In genomic region chr1:77354996-77355395, GRCh38 we compare ENCODE assay signal across 28 cellular contexts.
"Had no signal": no experiment of that assay in that cellular context is flagged by ENCODE, and none has a peak within 500 bp of the region (broad histone marks: within the 10 kb centered on the region; RNA-seq: fewer than 3 reads in every experiment).

No MANE protein-coding gene starts in this region.

- H3K9me3 Mint-ChIP-seq: central memory CD8-positive, alpha-beta T cell; neural progenitor cell; T-helper 1 cell treated with Interleukin-12 subunit alpha and Interleukin-12 subunit beta and Interleukin-4 antibody, amounts not matched to agents 30 μg/mL and 1 μg/mL, for 36 hours had no signal

- H3K4me3 ChIP-seq: neural progenitor cell, transverse colon had no signal

- H3K4me2 ChIP-seq: neural progenitor cell had no signal

- H3K9me3 ChIP-seq: transverse colon had no signal

- H3K4me3 Mint-ChIP-seq: activated naive CD8-positive, alpha-beta T cell treated with anti-CD3 and anti-CD28 coated beads, Interleukin-2, amount 50 U/mL, for 24 hours; activated T-cell treated with anti-CD3 and anti-CD28 coated beads, Interleukin-2, amount 50 U/mL, for 24 hours; central memory CD8-positive, alpha-beta T cell; naive thymus-derived CD4-positive, alpha-beta T cell; neural progenitor cell; T-helper 1 cell treated with Interleukin-12 subunit alpha and Interleukin-12 subunit beta and Interleukin-4 antibody, amounts not matched to agents 30 μg/mL and 1 μg/mL, for 36 hours had no signal

- H3K36me3 ChIP-seq: neural progenitor cell, transverse colon had no signal

- H3K27me3 Mint-ChIP-seq: activated naive CD8-positive, alpha-beta T cell treated with anti-CD3 and anti-CD28 coated beads, Interleukin-2, amount 50 U/mL, for 24 hours; activated T-cell treated with anti-CD3 and anti-CD28 coated beads, Interleukin-2, amount 50 U/mL, for 24 hours; central memory CD8-positive, alpha-beta T cell; naive thymus-derived CD4-positive, alpha-beta T cell had no signal

- H2AFZ ChIP-seq: neural progenitor cell had no signal

- H3K4me1 Mint-ChIP-seq: central memory CD8-positive, alpha-beta T cell; neural progenitor cell had no signal

- H3K27ac Mint-ChIP-seq: activated naive CD8-positive, alpha-beta T cell treated with anti-CD3 and anti-CD28 coated beads, Interleukin-2, amount 50 U/mL, for 24 hours; activated T-cell treated with anti-CD3 and anti-CD28 coated beads, Interleukin-2, amount 50 U/mL, for 24 hours; neural progenitor cell; T-helper 1 cell treated with Interleukin-12 subunit alpha and Interleukin-12 subunit beta and Interleukin-4 antibody, amounts not matched to agents 30 μg/mL and 1 μg/mL, for 36 hours had no signal

- H3K36me3 Mint-ChIP-seq: neural progenitor cell had no signal

- H3K4me1 ChIP-seq: neural progenitor cell, transverse colon had no signal

- DNase-seq: activated CD4-positive, alpha-beta T cell treated with anti-CD3 and anti-CD28 coated beads for 48 hours; activated CD4-positive, alpha-beta T cell treated with anti-CD3 and anti-CD28 coated beads, Interleukin-2, amount 50 U/mL, for 48 hours; activated CD8-positive, alpha-beta memory T cell treated with anti-CD3 and anti-CD28 coated beads for 24 hours; activated gamma-delta T cell; activated naive CD4-positive, alpha-beta T cell treated with anti-CD3 and anti-CD28 coated beads, Interleukin-2, amount 50 U/mL, for 16 hours; activated naive CD8-positive, alpha-beta T cell treated with anti-CD3 and anti-CD28 coated beads, Interleukin-2, amount 50 U/mL, for 24 hours; activated T-cell treated with anti-CD3 and anti-CD28 coated beads, Interleukin-2, amount 50 U/mL, for 24 hours; anterior cingulate cortex; dermis blood vessel endothelial cell; effector CD8-positive, alpha-beta T cell; foreskin fibroblast; head of caudate nucleus; hippocampal formation; kidney; left colon; mammary epithelial cell; naive thymus-derived CD4-positive, alpha-beta T cell; occipital lobe; posterior cingulate gyrus; right cardiac atrium; stimulated activated CD4-positive, alpha-beta T cell treated with anti-CD3 and anti-CD28 coated beads, Interleukin-2, amount 100 ng/mL, for 48 hours; stimulated activated naive CD4-positive, alpha-beta T cell treated with Interleukin-2 at 50 U/mL for 16 hours; T-helper 9 cell; transverse colon had no signal

- H3K9ac ChIP-seq: neural progenitor cell had no signal

- H3K27ac ChIP-seq: neural progenitor cell, transverse colon, VCaP had no signal

- H3K27me3 ChIP-seq: neural progenitor cell, transverse colon had no signal
